Comparison of ENCODE assay signal across 1 cellular context in genomic region chr3:56980798-56981390, GRCh38.
TF ChIP-seq lines count a peak whose summit lies in the region.

No MANE protein-coding gene starts in this region.

TF ChIP-seq in K562, 482 proteins besides CTCF, POLR2A, EP300 and RAD21 (continued from another document):
- TF ChIP-seq ZNF592 (IDR thresholded peaks at IDR 0.05) (no peak), ZNF76 (CRISPR knock-in tag; IDR thresholded peaks at IDR 0.05; ENCODE audit: borderline replicate concordance) (no peak), ZNF384 (IDR thresholded peaks at IDR 0.05; ENCODE audit: low read depth, low read length) (no peak), CXXC5 (CRISPR knock-in tag; IDR thresholded peaks at IDR 0.05) (no peak), TRIM25 (IDR thresholded peaks at IDR 0.05; ENCODE audit: borderline replicate concordance) (no peak), CBX8 (IDR thresholded peaks at IDR 0.05; ENCODE audit: borderline replicate concordance, extremely low read depth, low read depth, low read length, poor library complexity, severe bottlenecking) (no peak), VEZF1 (CRISPR knock-in tag; IDR thresholded peaks at IDR 0.05) (0 out of 2 replicates have a peak, but pooled peaks have one; percentile 11), HDAC2 (IDR thresholded peaks at IDR 0.05) (no peak), ZNF140 (CRISPR knock-in tag; IDR thresholded peaks at IDR 0.05) (no peak), BRD9 (IDR thresholded peaks at IDR 0.05; ENCODE audit: low read depth, partially characterized antibody) (no peak)
